ENCODE assay signal across 8 cellular contexts in genomic region chr3:174440350-174440716, GRCh38.
DNase-seq lines count a peak whose midpoint lies in the region; ATAC-seq and TF ChIP-seq lines count a peak whose summit lies in the region.

No MANE protein-coding gene starts in this region.

- no peak for TF ChIP-seq CTCF in cardiac muscle cell (IDR thresholded peaks at IDR 0.05; ENCODE audit: low read depth, low read length)
- TF ChIP-seq CTCF in mesothelial cell of epicardium (IDR thresholded peaks at IDR 0.05; ENCODE audit: unreplicated experiment) = no peak

- peaks cover 27% of the 10 kb centered on the region for H3K4me1 Mint-ChIP-seq in mesothelial cell of epicardium

- H3K4me1 ChIP-seq in cardiac muscle cell (ENCODE audit: low read depth) = peaks cover 10% of the 10 kb centered on the region

- H3K27me3 Mint-ChIP-seq in mesothelial cell of epicardium (ENCODE audit: low read depth) = peaks cover 4% of the 10 kb centered on the region

- intact Hi-C loops in cardiac septum (cut with DNase I) = loop anchor here (5.0 kb wide), 2 partner anchors 177 to 1043 kb away; partner anchors contain the start of gene NLGN1

- ATAC-seq in GM18502 (IDR thresholded peaks at IDR 0.05; ENCODE audit: poor library complexity, unreplicated experiment) = no peak

- peak overlapping the region; percentile 54 for H3K4me3 ChIP-seq in cardiac muscle cell

- peak overlapping the region; percentile 96 for H3K27ac ChIP-seq in cardiac muscle cell

- H3K36me3 ChIP-seq in cardiac muscle cell = no peaks in the 10 kb centered on the region

- no peaks in the 10 kb centered on the region for H3K9me3 Mint-ChIP-seq in mesothelial cell of epicardium

- DNase-seq in cardiac muscle cell (ENCODE audit: low read depth in 1 of 2, low spot score in 1 of 2) (peak; percentile 22 to 76), cardiac septum (ENCODE audit: low spot score) (no peak), NCI-H748 treated with DMSO at 0.1 percent for 48 hours (lab: John Stamatoyannopoulos, UW) (peak; percentile 68), dedifferentiated amniotic fluid mesenchymal stem cell (ENCODE audit: extremely low spot score) (peak; percentile 42), mesothelial cell of epicardium (ENCODE audit: low spot score in 2 of 2, unreplicated experiment in 2 of 2) (no peak), NCI-H526 treated with DMSO at 0.1 percent for 48 hours (lab: John Stamatoyannopoulos, UW) (no peak), amniotic stem cell (lab: John Stamatoyannopoulos, UW) (no peak)

- peak overlapping the region; percentile 97 for H3K27ac Mint-ChIP-seq in mesothelial cell of epicardium

- no peaks in the 10 kb centered on the region for H3K27me3 ChIP-seq in cardiac muscle cell

- H3K36me3 Mint-ChIP-seq in mesothelial cell of epicardium = no peaks in the 10 kb centered on the region

- H3K9me3 ChIP-seq in cardiac muscle cell (ENCODE audit: low read depth) = no peaks in the 10 kb centered on the region

- peak overlapping the region; percentile 78 for H3K4me3 Mint-ChIP-seq in mesothelial cell of epicardium

Comparison
In these comparisons a context has a peak if more than half of its experiments do, and no peak if none do; other contexts are left out.
1. DNase-seq: peak in cardiac muscle cell (2 of 2), NCI-H748 treated with DMSO at 0.1 percent for 48 hours (single experiment) and dedifferentiated amniotic fluid mesenchymal stem cell (single experiment); none in cardiac septum (single experiment), mesothelial cell of epicardium (0 of 2), NCI-H526 treated with DMSO at 0.1 percent for 48 hours (single experiment) and amniotic stem cell (single experiment).